In genomic region chr1:26094677-26095383, GRCh38 we compare ENCODE assay signal across 11 cellular contexts. TPM values are rescaled to one million over a fixed set of nuclear protein-coding genes. Genes with fewer than 3 reads are reported as not detected.
DNase-seq lines count a peak whose midpoint lies in the region; ATAC-seq, FAIRE-seq and TF ChIP-seq lines count a peak whose summit lies in the region.
"Had no signal": no experiment of that assay in that cellular context is flagged by ENCODE, and none has a peak within 500 bp of the region (broad histone marks: within the 10 kb centered on the region; RNA-seq: fewer than 3 reads in every experiment).

No MANE protein-coding gene starts in this region.

- H3K9ac ChIP-seq in SK-N-SH, result no peak overlapping the region

- CTCF ChIA-PET in SK-N-SH (lab: Yijun Ruan, JAX), result interaction anchor here (1.0 to 1.5 kb wide), 4 partner anchors 10 to 59 kb away, joined by 3 to 5 read pairs (median 4); no protein-coding TSS in a partner anchor

- H3K4me3 ChIP-seq in SK-N-SH (ENCODE audit: low read depth in 2 of 2, low read length in 1 of 2), result no peak overlapping the region
- peak overlapping the region; percentile 20 for H3K4me3 ChIP-seq in WERI-Rb-1 (ENCODE audit: low read depth, low read length)
- peak overlapping the region; percentile 29; the same call in 1 of the 2 replicates for H3K4me3 ChIP-seq in iPS-18c (ENCODE audit: insufficient read depth, low read depth, low read length)
- no peak overlapping the region for H3K4me3 ChIP-seq in thyroid gland (replicated peaks in 1 of 3)

- POLR2A ChIA-PET in SK-N-SH (lab: Yijun Ruan, JAX), result no interaction called here

- no peak overlapping the region for H2AFZ ChIP-seq in SK-N-SH (ENCODE audit: low read depth)

- FAIRE-seq in urothelium cell line (lab: Jason Lieb, UNC), result no peak

- ATAC-seq in SK-N-SH treated with all-trans-retinoic acid at 6 μM for 48 hours, result no peak; the same call in 2 of the 3 replicates

- no peak for TF ChIP-seq POLR2A in thyroid gland (IDR thresholded peaks at IDR 0.05)

- intact Hi-C loops in thyroid gland (cut with DNase I), result no loop called here

- TF ChIP-seq RAD21 in SK-N-SH (IDR thresholded peaks at IDR 0.05; ENCODE audit: low read length), result no peak

- H3K4me1 ChIP-seq in SK-N-SH (ENCODE audit: control insufficient read depth in 1 of 2, insufficient read depth in 2 of 2, low read depth in 1 of 2, low read length in 1 of 2) (peaks cover 0 to 12% of the 10 kb centered on the region in 2 experiments; a peak in 1 of 4 replicates), thyroid gland (peaks cover 0 to 14% of the 10 kb centered on the region in 2 donors)

- H3K27me3 ChIP-seq in SK-N-SH (ENCODE audit: insufficient read depth), result no peaks in the 10 kb centered on the region; the same call in 1 of the 2 replicates
- H3K27me3 ChIP-seq in WERI-Rb-1 (ENCODE audit: insufficient read depth, low read depth, severe bottlenecking), result no peaks in the 10 kb centered on the region
- H3K27me3 ChIP-seq in thyroid gland, result no peaks in the 10 kb centered on the region

- no peak overlapping the region for H3K27ac ChIP-seq in SK-N-SH (ENCODE audit: low read depth in 2 of 2, low read length in 1 of 2)
- H3K27ac ChIP-seq in WERI-Rb-1, result peak overlapping the region; percentile 63
- peak overlapping the region in 2 of 3 donors; percentile 33 to 35 for H3K27ac ChIP-seq in thyroid gland
- H3K27ac ChIP-seq: epithelial cell of prostate had no signal

- H3K9me2 ChIP-seq in SK-N-SH, result no peaks in the 10 kb centered on the region

- no peak for TF ChIP-seq EP300 in SK-N-SH (IDR thresholded peaks at IDR 0.05; ENCODE audit: borderline replicate concordance in 1 of 2, low read depth in 1 of 2, low read length in 1 of 2)

- peak; percentile 61 for DNase-seq in SK-N-SH
- peak; percentile 79 for DNase-seq in WERI-Rb-1
- peak; percentile 26 to 55 for DNase-seq in thyroid gland
- no peak for DNase-seq in urothelium cell line (ENCODE audit: low spot score)
- no peak for DNase-seq in HUDEP-2 (lab: John Stamatoyannopoulos, UW; ENCODE audit: unreplicated experiment in 76 of 76)
- DNase-seq in activated CD8-positive, alpha-beta memory T cell treated with anti-CD3 and anti-CD28 coated beads for 24 hours, result no peak

- no peaks in the 10 kb centered on the region for H3K36me3 ChIP-seq in SK-N-SH (replicated peaks in 1 of 2; ENCODE audit: control insufficient read depth in 1 of 2, insufficient read depth in 2 of 2, low read length in 1 of 2)
- H3K36me3 ChIP-seq in WERI-Rb-1, result no peaks in the 10 kb centered on the region
- H3K36me3 ChIP-seq in thyroid gland, result no peaks in the 10 kb centered on the region

- no peak overlapping the region for H3K4me2 ChIP-seq in SK-N-SH

- TF ChIP-seq CTCF in SK-N-SH (IDR thresholded peaks at IDR 0.05) (no peak), WERI-Rb-1 (IDR thresholded peaks at IDR 0.05; ENCODE audit: low read depth, low read length) (peak; percentile 17; the same call in 1 of the 2 replicates), thyroid gland (IDR thresholded peaks at IDR 0.05) (no peak)

- no peaks in the 10 kb centered on the region for H4K20me1 ChIP-seq in SK-N-SH (ENCODE audit: insufficient read depth)

- no peaks in the 10 kb centered on the region for H3K79me2 ChIP-seq in SK-N-SH (ENCODE audit: insufficient read depth)

- 70% methylated on average over 12 of the region's 17 CpGs for WGBS in SK-N-SH (ENCODE audit: low lambda C conversion rate)
- WGBS in thyroid gland, 2 donors, result 44 to 48% methylated on average over 17 of the region's 17 CpGs

- H3K9me3 ChIP-seq in SK-N-SH (no peaks in the 10 kb centered on the region), WERI-Rb-1 (ENCODE audit: severe bottlenecking) (no peaks in the 10 kb centered on the region), iPS-18c (ENCODE audit: control insufficient read depth, insufficient read depth, low read length) (no peaks in the 10 kb centered on the region), thyroid gland (no peaks in the 10 kb centered on the region)
- H3K9me3 ChIP-seq: Caco-2 had no signal

- no peaks in the 10 kb centered on the region for H3F3A ChIP-seq in SK-N-SH (replicated peaks; ENCODE audit: insufficient read depth)

TF ChIP-seq in SK-N-SH, 30 proteins besides CTCF, POLR2A, EP300 and RAD21 (continues in another document):
- TF ChIP-seq TCF12 (IDR thresholded peaks at IDR 0.05), result no peak
- no peak for TF ChIP-seq PBX3 (IDR thresholded peaks at IDR 0.05)
- TF ChIP-seq RFX5 (IDR thresholded peaks at IDR 0.05; ENCODE audit: low read length), result no peak
- no peak for TF ChIP-seq USF1 (IDR thresholded peaks at IDR 0.05; ENCODE audit: borderline replicate concordance, low read depth)
- no peak for TF ChIP-seq RXRA (IDR thresholded peaks at IDR 0.05; ENCODE audit: borderline replicate concordance, low read depth)
- no peak for TF ChIP-seq NFIC (IDR thresholded peaks at IDR 0.05; ENCODE audit: borderline replicate concordance)
- no peak for TF ChIP-seq GATA2 (CRISPR knock-in tag; IDR thresholded peaks at IDR 0.05)

TF ChIP-seq in SK-N-SH treated with all-trans-retinoic acid at 6 μM for 48 hours, 23 proteins besides CTCF, POLR2A, EP300 and RAD21:
- no peak for TF ChIP-seq TCF4 (CRISPR knock-in tag; IDR thresholded peaks at IDR 0.05; ENCODE audit: borderline replicate concordance)
- TF ChIP-seq ZNF565 (CRISPR knock-in tag; conservative IDR thresholded peaks at IDR 0.05; ENCODE audit: low read depth), result no peak
- no peak for TF ChIP-seq PATZ1 (CRISPR knock-in tag; IDR thresholded peaks at IDR 0.05; ENCODE audit: borderline replicate concordance)
- no peak for TF ChIP-seq GLIS3 (CRISPR knock-in tag; IDR thresholded peaks at IDR 0.05)
- TF ChIP-seq BACH2 (CRISPR knock-in tag; IDR thresholded peaks at IDR 0.05; ENCODE audit: borderline replicate concordance), result no peak
- TF ChIP-seq SNAI2 (CRISPR knock-in tag; IDR thresholded peaks at IDR 0.05), result no peak
- TF ChIP-seq ISL1 (CRISPR knock-in tag; IDR thresholded peaks at IDR 0.05), result no peak
- TF ChIP-seq TOX (CRISPR knock-in tag; IDR thresholded peaks at IDR 0.05; ENCODE audit: borderline replicate concordance), result no peak
- TF ChIP-seq ZFP3 (CRISPR knock-in tag; IDR thresholded peaks at IDR 0.05), result no peak
- TF ChIP-seq ZNF70 (CRISPR knock-in tag; IDR thresholded peaks at IDR 0.05), result no peak
- no peak for TF ChIP-seq PPARA (CRISPR knock-in tag; IDR thresholded peaks at IDR 0.05; ENCODE audit: borderline replicate concordance)
- no peak for TF ChIP-seq ESRRG (CRISPR knock-in tag; IDR thresholded peaks at IDR 0.05)
- TF ChIP-seq TSHZ2 (CRISPR knock-in tag; IDR thresholded peaks at IDR 0.05), result no peak
- TF ChIP-seq ARNTL (CRISPR knock-in tag; IDR thresholded peaks at IDR 0.05; ENCODE audit: borderline replicate concordance, low read depth), result no peak
- no peak for TF ChIP-seq CSDC2 (CRISPR knock-in tag; IDR thresholded peaks at IDR 0.05)
- TF ChIP-seq RARB (CRISPR knock-in tag; IDR thresholded peaks at IDR 0.05), result no peak
- TF ChIP-seq ZFP30 (CRISPR knock-in tag; IDR thresholded peaks at IDR 0.05), result no peak

RNA-seq across cellular contexts. Expression of gene PDIK1L, which starts 16.8 kb away (rescaled TPM):
- polyA plus RNA-seq in SK-N-SH (2012; rRNA removed), result 1.2 and 1.3 TPM in 2 replicates
- 1.7 and 2.2 TPM in 2 replicates for polyA plus RNA-seq in SK-N-SH (2012; cell fraction: cytosol; rRNA removed)
- 1.0 and 1.2 TPM in 2 replicates for polyA plus RNA-seq in SK-N-SH (2012; cell fraction: nucleus; rRNA removed)
- 10 to 100 TPM; 24.2 to 39.0 (median 25.5) TPM for total RNA-seq in thyroid gland

RNA-seq across cellular contexts. Expression of gene TRIM63, which starts 27.4 kb away (rescaled TPM):
- not detected in 2 replicates for polyA plus RNA-seq in SK-N-SH (2012; rRNA removed)
- not detected in 2 replicates for polyA plus RNA-seq in SK-N-SH (2012; cell fraction: cytosol; rRNA removed)
- 0.02 TPM in 1 of 2 replicates, not detected in the other for polyA plus RNA-seq in SK-N-SH (2012; cell fraction: nucleus; rRNA removed)
- total RNA-seq in thyroid gland, result 1 to 10 TPM in 1 of 4 donors, under 1 TPM in 1, not detected in 2; 0.39 to 1.5 TPM
- total RNA-seq: activated CD8-positive, alpha-beta memory T cell treated with anti-CD3 and anti-CD28 coated beads for 36 hours; Caco-2 had no signal

RNA-seq across cellular contexts. Expression of gene SLC30A2, which starts 48.9 kb away (rescaled TPM):
- polyA plus RNA-seq in SK-N-SH (2012; rRNA removed), result not detected in 2 replicates
- polyA plus RNA-seq in SK-N-SH (2012; cell fraction: cytosol; rRNA removed), result not detected in 2 replicates
- not detected in 2 replicates for polyA plus RNA-seq in SK-N-SH (2012; cell fraction: nucleus; rRNA removed)
- 10 to 100 TPM; 12.5 to 55.9 (median 43.4) TPM for total RNA-seq in thyroid gland
- total RNA-seq: activated CD8-positive, alpha-beta memory T cell treated with anti-CD3 and anti-CD28 coated beads for 36 hours had no signal

Comparison
In these comparisons a context has a peak if more than half of its experiments do, and no peak if none do; other contexts are left out.
1. DNase-seq: peak in SK-N-SH (single experiment), WERI-Rb-1 (single experiment) and thyroid gland (2 of 2); none in urothelium cell line (single experiment), HUDEP-2 (0 of 76) and activated CD8-positive, alpha-beta memory T cell treated with anti-CD3 and anti-CD28 coated beads for 24 hours (single experiment).
2. H3K27ac ChIP-seq: peak in WERI-Rb-1 (single experiment) and thyroid gland (2 of 3); none in SK-N-SH (0 of 2).
3. H3K4me3 ChIP-seq: peak in WERI-Rb-1 (single experiment) and iPS-18c (single experiment); none in SK-N-SH (0 of 2) and thyroid gland (0 of 3).